ENCODE assay signal across 8 cellular contexts in genomic region chr2:40451926-40452605, GRCh38. TPM values are rescaled to one million over a fixed set of nuclear protein-coding genes. Genes with fewer than 3 reads are reported as not detected.
DNase-seq lines count a peak whose midpoint lies in the region; FAIRE-seq and TF ChIP-seq lines count a peak whose summit lies in the region.

SLC8A1 (minus strand) TSS chr2:40452090.

- in situ Hi-C loops in ACHN (cut with HindIII; ENCODE audit: low pct_ligation_motif_present, low pct_unique_long_range_greater_than_20kb, low sequenced_read_pairs) (no loop called here), brain microvascular endothelial cell (cut with HindIII; ENCODE audit: low pct_ligation_motif_present, low sequenced_read_pairs) (no loop called here)

- no peak within 1 kb of the TSS for H3K4me3 Mint-ChIP-seq in Calu3 (ENCODE audit: low read depth, unreplicated experiment)

- BruUV-seq in Calu3 (replicated peaks; lab: Mats Ljungman, UMichigan) = no TSS peak

- H3K9ac ChIP-seq in skeletal muscle tissue (ENCODE audit: low read depth in 1 of 3, low read length in 3 of 3) = peak within 1 kb of the TSS; percentile 46 to 64 (median 47)

- intact Hi-C loops in Calu3 (cut with micrococcal nuclease; ENCODE audit: unreplicated experiment) = no loop called here

- H3K4me1 Mint-ChIP-seq in Calu3 (ENCODE audit: low read depth, unreplicated experiment) = no peaks in the 10 kb centered on the region

- no peak for FAIRE-seq in GM12892 (lab: Jason Lieb, UNC)

- DNase-seq in ACHN = peak; percentile 60
- DNase-seq in GM12892 (ENCODE audit: insufficient read length) = peak; percentile 22
- DNase-seq in NCI-H2227 treated with DMSO at 0.1 percent for 48 hours (lab: John Stamatoyannopoulos, UW) = peak; percentile 77
- peak; percentile 19 for DNase-seq in brain microvascular endothelial cell
- peak; percentile 35 for DNase-seq in iris pigment epithelial cell (ENCODE audit: low read depth)
- DNase-seq in Calu3 = no peak
- no peak for DNase-seq in pons (ENCODE audit: low spot score)

- TF ChIP-seq CTCF in brain microvascular endothelial cell (IDR thresholded peaks at IDR 0.05; ENCODE audit: low read depth, low read length, missing control alignments) (no peak), Calu3 (IDR thresholded peaks at IDR 0.05; ENCODE audit: unreplicated experiment) (no peak)

- peaks cover 5 to 10% (median 6%) of the 10 kb centered on the region in 3 donors for H3K4me1 ChIP-seq in skeletal muscle tissue (ENCODE audit: control insufficient read depth in 3 of 3, insufficient read depth in 3 of 3, low read length in 3 of 3)

- no peaks in the 10 kb centered on the region for H3K36me3 Mint-ChIP-seq in Calu3 (ENCODE audit: insufficient read depth, unreplicated experiment)

- H3K36me3 ChIP-seq in brain microvascular endothelial cell (replicated peaks) = no peaks in the 10 kb centered on the region
- no peaks in the 10 kb centered on the region for H3K36me3 ChIP-seq in skeletal muscle tissue (ENCODE audit: control insufficient read depth in 3 of 3, insufficient read depth in 3 of 3, low read length in 3 of 3)

- H3K4me3 ChIP-seq in brain microvascular endothelial cell (ENCODE audit: low read depth, low read length) (peak within 1 kb of the TSS; percentile 76), skeletal muscle tissue (ENCODE audit: low read length in 3 of 3) (peak within 1 kb of the TSS; percentile 71 to 91 (median 76))

- CTCF ChIA-PET in Calu3 (lab: Charles Lee) = no interaction called here

- H3K27ac ChIP-seq in brain microvascular endothelial cell = no peak within 1 kb of the TSS
- H3K27ac ChIP-seq in skeletal muscle tissue (ENCODE audit: low read depth, low read length) = peak within 1 kb of the TSS; percentile 18

- no peak within 1 kb of the TSS for H3K27ac Mint-ChIP-seq in Calu3 (ENCODE audit: unreplicated experiment)

- TF ChIP-seq POLR2A in GM12892 (IDR thresholded peaks at IDR 0.05; ENCODE audit: low read depth, low read length) = no peak

- H3K27me3 ChIP-seq in brain microvascular endothelial cell (replicated peaks) (no peaks in the 10 kb centered on the region), skeletal muscle tissue (ENCODE audit: control insufficient read depth in 3 of 3, insufficient read depth in 3 of 3, low read length in 3 of 3) (peaks cover 3 to 14% (median 13%) of the 10 kb centered on the region in 3 donors)

- H3K27me3 Mint-ChIP-seq in Calu3 (ENCODE audit: unreplicated experiment) = peaks cover 17% of the 10 kb centered on the region

- H3K9me3 ChIP-seq in skeletal muscle tissue (ENCODE audit: control insufficient read depth in 3 of 3, low read length in 3 of 3) = no peaks in the 10 kb centered on the region

- H3K9me3 Mint-ChIP-seq in Calu3 (ENCODE audit: low read depth, unreplicated experiment) = peaks cover 3% of the 10 kb centered on the region

RNA-seq across cellular contexts. Expression of gene SLC8A1, which starts in this region (rescaled TPM):
- polyA plus RNA-seq in GM12892 (2012; ENCODE audit: missing spikeins) = 0.25 TPM
- total RNA-seq in skeletal muscle tissue (45.9 TPM), Calu3 (2022) (0.05 and 0.10 TPM in 2 replicates)

Comparison
In these comparisons a context has a peak if more than half of its experiments do, and no peak if none do; other contexts are left out.
1. RNA of gene SLC8A1 (total RNA-seq): 45.9 TPM in skeletal muscle tissue (single experiment); 0.05 to 0.10 TPM in Calu3; every median in the first group is over 10 times any median in the second.
2. DNase-seq: peak in ACHN (single experiment), GM12892 (single experiment), NCI-H2227 treated with DMSO at 0.1 percent for 48 hours (single experiment), brain microvascular endothelial cell (single experiment) and iris pigment epithelial cell (single experiment); none in Calu3 (single experiment) and pons (single experiment).